In genomic region chr4:99082192-99082591, GRCh38 we compare ENCODE assay signal across 24 cellular contexts.
"Had no signal": no experiment of that assay in that cellular context is flagged by ENCODE, and none has a peak within 500 bp of the region (broad histone marks: within the 10 kb centered on the region; RNA-seq: fewer than 3 reads in every experiment).

No MANE protein-coding gene starts in this region.

- H3K4me3 Mint-ChIP-seq: mesothelial cell of epicardium; naive thymus-derived CD4-positive, alpha-beta T cell; natural killer cell treated with Interleukin-12 subunit alpha and Interleukin-12 subunit beta and Interleukin-15 and Interleukin-18, amount 100 ng/mL, for 72 hours; stimulated activated effector memory CD8-positive, alpha-beta T cell treated with anti-CD3 and anti-CD28 coated beads, Interleukin-12 subunit alpha, Interleukin-12 subunit beta, amount 100 ng/mL, for 72 hours; stimulated activated naive CD8-positive, alpha-beta T cell treated with anti-CD3 and anti-CD28 coated beads, Interleukin-15, amount 100 ng/mL, for 72 hours; type B pancreatic cell had no signal

- H3K9me3 Mint-ChIP-seq: mesothelial cell of epicardium; naive thymus-derived CD4-positive, alpha-beta T cell; natural killer cell treated with Interleukin-12 subunit alpha and Interleukin-12 subunit beta and Interleukin-15 and Interleukin-18, amount 100 ng/mL, for 72 hours; stimulated activated effector memory CD8-positive, alpha-beta T cell treated with anti-CD3 and anti-CD28 coated beads, Interleukin-12 subunit alpha, Interleukin-12 subunit beta, amount 100 ng/mL, for 72 hours; stimulated activated naive CD8-positive, alpha-beta T cell treated with anti-CD3 and anti-CD28 coated beads, Interleukin-15, amount 100 ng/mL, for 72 hours; type B pancreatic cell had no signal

- DNase-seq: heart right ventricle; islet precursor cell; mesendoderm; naive thymus-derived CD4-positive, alpha-beta T cell; nucleus accumbens; pancreas; posterior cingulate gyrus; psoas muscle; sigmoid colon; small intestine; spleen; stimulated activated CD4-positive, alpha-beta T cell treated with anti-CD3 and anti-CD28 coated beads, Interleukin-4, amount 100 ng/mL, for 24 hours; stimulated activated naive CD4-positive, alpha-beta T cell treated with Interleukin-2 at 50 U/mL for 16 hours; stimulated activated naive CD8-positive, alpha-beta T cell treated with anti-CD3 and anti-CD28 coated beads, Interleukin-15, amount 100 ng/mL, for 72 hours; substantia nigra; uterus had no signal

- H3K27me3 Mint-ChIP-seq: naive thymus-derived CD4-positive, alpha-beta T cell; natural killer cell treated with Interleukin-12 subunit alpha and Interleukin-12 subunit beta and Interleukin-15 and Interleukin-18, amount 100 ng/mL, for 72 hours; stimulated activated naive CD8-positive, alpha-beta T cell treated with anti-CD3 and anti-CD28 coated beads, Interleukin-15, amount 100 ng/mL, for 72 hours; type B pancreatic cell had no signal

- H2AFZ ChIP-seq: hepatocyte had no signal

- H3K9me3 ChIP-seq: heart right ventricle, pancreas, psoas muscle, sigmoid colon, spleen, tibial nerve, uterus had no signal

- H3K27me3 ChIP-seq: heart right ventricle, hepatocyte, pancreas, sigmoid colon, spleen, tibial nerve, uterus had no signal

- H3K4me2 ChIP-seq: hepatocyte had no signal

- H3K27ac Mint-ChIP-seq: natural killer cell treated with Interleukin-12 subunit alpha and Interleukin-12 subunit beta and Interleukin-15 and Interleukin-18, amount 100 ng/mL, for 72 hours; stimulated activated naive CD8-positive, alpha-beta T cell treated with anti-CD3 and anti-CD28 coated beads, Interleukin-15, amount 100 ng/mL, for 72 hours; type B pancreatic cell had no signal

- ATAC-seq: left lobe of liver; naive thymus-derived CD4-positive, alpha-beta T cell; natural killer cell treated with Interleukin-12 subunit alpha and Interleukin-12 subunit beta and Interleukin-15 and Interleukin-18, amount 100 ng/mL, for 72 hours; pancreas; psoas muscle; stimulated activated effector memory CD8-positive, alpha-beta T cell treated with anti-CD3 and anti-CD28 coated beads, Interleukin-12 subunit alpha, Interleukin-12 subunit beta, amount 100 ng/mL, for 72 hours; stimulated activated naive CD8-positive, alpha-beta T cell treated with anti-CD3 and anti-CD28 coated beads, Interleukin-15, amount 100 ng/mL, for 72 hours had no signal

- H3K27ac ChIP-seq: hepatocyte, pancreas, psoas muscle, sigmoid colon, spleen, tibial nerve, uterus had no signal

- H3K36me3 ChIP-seq: uterus had no signal

- H3K4me3 ChIP-seq: heart right ventricle, hepatocyte, lung, pancreas, psoas muscle, sigmoid colon, spleen, tibial nerve, uterus had no signal
